1 cellular context compared by ENCODE assay signal in the genomic region with DNA sequence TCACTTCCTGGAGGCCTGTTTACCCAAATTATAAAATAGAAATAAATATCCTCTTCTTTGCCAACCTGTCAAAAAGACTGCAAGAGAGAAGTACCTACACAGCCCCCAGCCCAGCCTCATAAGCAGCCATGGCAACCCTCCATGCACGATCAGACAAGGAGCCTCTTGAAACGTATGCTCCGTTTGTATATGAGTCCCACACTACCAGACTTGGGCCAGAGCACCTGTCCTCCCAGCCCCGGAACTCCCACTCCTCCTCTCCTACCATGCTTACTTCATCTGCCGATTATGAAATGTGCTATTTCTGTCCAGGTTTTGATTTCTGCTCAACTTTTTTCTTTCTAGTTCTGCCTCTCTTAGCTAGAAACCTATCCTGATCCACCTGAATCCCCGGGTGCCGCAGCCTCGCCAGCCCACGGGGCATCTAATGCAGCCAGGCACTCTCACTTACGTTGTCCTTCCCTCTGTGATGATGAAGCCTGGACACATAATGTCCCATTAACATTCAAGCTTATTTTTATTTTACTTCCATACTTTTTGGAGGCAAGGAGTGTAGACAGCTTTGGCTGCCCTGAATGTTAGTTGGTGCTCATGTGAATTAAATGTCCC.
TF ChIP-seq lines count a peak whose summit lies in the region.

No MANE protein-coding gene starts in this region.

TF ChIP-seq in WTC11, 78 proteins besides CTCF, POLR2A, EP300 and RAD21 (continued from another document):
- TF ChIP-seq, protein P1, sequence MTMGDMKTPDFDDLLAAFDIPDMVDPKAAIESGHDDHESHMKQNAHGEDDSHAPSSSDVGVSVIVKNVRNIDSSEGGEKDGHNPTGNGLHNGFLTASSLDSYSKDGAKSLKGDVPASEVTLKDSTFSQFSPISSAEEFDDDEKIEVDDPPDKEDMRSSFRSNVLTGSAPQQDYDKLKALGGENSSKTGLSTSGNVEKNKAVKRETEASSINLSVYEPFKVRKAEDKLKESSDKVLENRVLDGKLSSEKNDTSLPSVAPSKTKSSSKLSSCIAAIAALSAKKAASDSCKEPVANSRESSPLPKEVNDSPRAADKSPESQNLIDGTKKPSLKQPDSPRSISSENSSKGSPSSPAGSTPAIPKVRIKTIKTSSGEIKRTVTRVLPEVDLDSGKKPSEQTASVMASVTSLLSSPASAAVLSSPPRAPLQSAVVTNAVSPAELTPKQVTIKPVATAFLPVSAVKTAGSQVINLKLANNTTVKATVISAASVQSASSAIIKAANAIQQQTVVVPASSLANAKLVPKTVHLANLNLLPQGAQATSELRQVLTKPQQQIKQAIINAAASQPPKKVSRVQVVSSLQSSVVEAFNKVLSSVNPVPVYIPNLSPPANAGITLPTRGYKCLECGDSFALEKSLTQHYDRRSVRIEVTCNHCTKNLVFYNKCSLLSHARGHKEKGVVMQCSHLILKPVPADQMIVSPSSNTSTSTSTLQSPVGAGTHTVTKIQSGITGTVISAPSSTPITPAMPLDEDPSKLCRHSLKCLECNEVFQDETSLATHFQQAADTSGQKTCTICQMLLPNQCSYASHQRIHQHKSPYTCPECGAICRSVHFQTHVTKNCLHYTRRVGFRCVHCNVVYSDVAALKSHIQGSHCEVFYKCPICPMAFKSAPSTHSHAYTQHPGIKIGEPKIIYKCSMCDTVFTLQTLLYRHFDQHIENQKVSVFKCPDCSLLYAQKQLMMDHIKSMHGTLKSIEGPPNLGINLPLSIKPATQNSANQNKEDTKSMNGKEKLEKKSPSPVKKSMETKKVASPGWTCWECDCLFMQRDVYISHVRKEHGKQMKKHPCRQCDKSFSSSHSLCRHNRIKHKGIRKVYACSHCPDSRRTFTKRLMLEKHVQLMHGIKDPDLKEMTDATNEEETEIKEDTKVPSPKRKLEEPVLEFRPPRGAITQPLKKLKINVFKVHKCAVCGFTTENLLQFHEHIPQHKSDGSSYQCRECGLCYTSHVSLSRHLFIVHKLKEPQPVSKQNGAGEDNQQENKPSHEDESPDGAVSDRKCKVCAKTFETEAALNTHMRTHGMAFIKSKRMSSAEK (CRISPR knock-in tag; IDR thresholded peaks at IDR 0.05; ENCODE audit: borderline replicate concordance), result no peak
- TF ChIP-seq, protein P2, sequence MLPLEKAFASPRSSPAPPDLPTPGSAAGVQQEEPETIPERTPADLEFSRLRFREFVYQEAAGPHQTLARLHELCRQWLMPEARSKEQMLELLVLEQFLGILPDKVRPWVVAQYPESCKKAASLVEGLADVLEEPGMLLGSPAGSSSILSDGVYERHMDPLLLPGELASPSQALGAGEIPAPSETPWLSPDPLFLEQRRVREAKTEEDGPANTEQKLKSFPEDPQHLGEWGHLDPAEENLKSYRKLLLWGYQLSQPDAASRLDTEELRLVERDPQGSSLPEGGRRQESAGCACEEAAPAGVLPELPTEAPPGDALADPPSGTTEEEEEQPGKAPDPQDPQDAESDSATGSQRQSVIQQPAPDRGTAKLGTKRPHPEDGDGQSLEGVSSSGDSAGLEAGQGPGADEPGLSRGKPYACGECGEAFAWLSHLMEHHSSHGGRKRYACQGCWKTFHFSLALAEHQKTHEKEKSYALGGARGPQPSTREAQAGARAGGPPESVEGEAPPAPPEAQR (CRISPR knock-in tag; IDR thresholded peaks at IDR 0.05), result no peak
- TF ChIP-seq MYBL2 (CRISPR knock-in tag; IDR thresholded peaks at IDR 0.05) (no peak), HMGA2 (CRISPR knock-in tag; IDR thresholded peaks at IDR 0.05) (no peak), MXD4 (CRISPR knock-in tag; IDR thresholded peaks at IDR 0.05; ENCODE audit: borderline replicate concordance) (no peak)
- TF ChIP-seq, protein P3, sequence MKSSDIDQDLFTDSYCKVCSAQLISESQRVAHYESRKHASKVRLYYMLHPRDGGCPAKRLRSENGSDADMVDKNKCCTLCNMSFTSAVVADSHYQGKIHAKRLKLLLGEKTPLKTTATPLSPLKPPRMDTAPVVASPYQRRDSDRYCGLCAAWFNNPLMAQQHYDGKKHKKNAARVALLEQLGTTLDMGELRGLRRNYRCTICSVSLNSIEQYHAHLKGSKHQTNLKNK (CRISPR knock-in tag; IDR thresholded peaks at IDR 0.05), result no peak
- TF ChIP-seq, protein P4, sequence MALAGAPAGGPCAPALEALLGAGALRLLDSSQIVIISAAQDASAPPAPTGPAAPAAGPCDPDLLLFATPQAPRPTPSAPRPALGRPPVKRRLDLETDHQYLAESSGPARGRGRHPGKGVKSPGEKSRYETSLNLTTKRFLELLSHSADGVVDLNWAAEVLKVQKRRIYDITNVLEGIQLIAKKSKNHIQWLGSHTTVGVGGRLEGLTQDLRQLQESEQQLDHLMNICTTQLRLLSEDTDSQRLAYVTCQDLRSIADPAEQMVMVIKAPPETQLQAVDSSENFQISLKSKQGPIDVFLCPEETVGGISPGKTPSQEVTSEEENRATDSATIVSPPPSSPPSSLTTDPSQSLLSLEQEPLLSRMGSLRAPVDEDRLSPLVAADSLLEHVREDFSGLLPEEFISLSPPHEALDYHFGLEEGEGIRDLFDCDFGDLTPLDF (CRISPR knock-in tag; IDR thresholded peaks at IDR 0.05), result no peak
